ENCODE assay signal across 9 cellular contexts in the genomic region with DNA sequence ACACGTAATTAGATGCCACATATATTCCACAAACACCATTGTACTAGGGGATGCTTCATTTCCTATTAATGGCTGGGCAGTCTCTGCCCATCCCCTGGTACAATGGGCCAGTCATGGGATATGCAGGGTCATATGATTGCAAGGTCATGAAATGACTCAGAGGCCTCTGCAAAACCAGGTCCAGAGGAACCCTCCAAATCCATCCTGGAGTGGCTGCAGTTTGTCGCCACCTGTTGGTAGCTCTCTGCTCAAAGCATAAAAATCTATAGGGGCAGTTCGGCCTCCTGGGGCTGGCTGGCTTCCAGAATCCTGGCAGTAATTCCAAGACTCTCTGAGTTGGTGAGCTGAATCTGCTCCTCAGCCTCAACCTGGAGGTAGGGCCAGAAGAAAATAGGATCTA. TPM values are rescaled to one million over a fixed set of nuclear protein-coding genes. Genes with fewer than 3 reads are reported as not detected.
DNase-seq lines count a peak whose midpoint lies in the region; ATAC-seq and TF ChIP-seq lines count a peak whose summit lies in the region.
"Had no signal": no experiment of that assay in that cellular context is flagged by ENCODE, and none has a peak within 500 bp of the region (broad histone marks: within the 10 kb centered on the region; RNA-seq: fewer than 3 reads in every experiment).

No MANE protein-coding gene starts in this region.

- no peaks in the 10 kb centered on the region for H3K27me3 Mint-ChIP-seq in mesothelial cell of epicardium (ENCODE audit: low read depth)

- H3K4me1 Mint-ChIP-seq in mesothelial cell of epicardium = no peaks in the 10 kb centered on the region

- H3K4me3 ChIP-seq in lung (no peak overlapping the region), lower leg skin (ENCODE audit: low read depth, poor library complexity, severe bottlenecking) (no peak overlapping the region)

- TF ChIP-seq POLR2A in lower leg skin (IDR thresholded peaks at IDR 0.05) = no peak

- H3K4me3 Mint-ChIP-seq in mesothelial cell of epicardium = no peak overlapping the region

- H3K36me3 Mint-ChIP-seq in mesothelial cell of epicardium = no peaks in the 10 kb centered on the region

- H3K36me3 ChIP-seq in lung (ENCODE audit: control insufficient read depth in 2 of 2, insufficient read depth in 2 of 2, low read length in 2 of 2) = no peaks in the 10 kb centered on the region

- DNase-seq in ELF-1 (ENCODE audit: low read depth, low spot score) = peak; percentile 69
- peak; percentile 2 for DNase-seq in NCI-H226
- DNase-seq in activated effector memory CD4-positive, alpha-beta T cell treated with anti-CD3 and anti-CD28 coated beads, Interleukin-2, amount 50 U/mL, for 16 hours = peak; percentile 70
- peak; percentile 29 for DNase-seq in lung (ENCODE audit: low spot score)
- DNase-seq in mesothelial cell of epicardium (ENCODE audit: low spot score in 2 of 2, unreplicated experiment in 2 of 2) = no peak
- DNase-seq in NCI-H2171 treated with DMSO at 0.1 percent for 48 hours (lab: John Stamatoyannopoulos, UW) = no peak
- DNase-seq in OCI-M2 (lab: John Stamatoyannopoulos, UW; ENCODE audit: unreplicated experiment) = no peak
- DNase-seq in lower leg skin (ENCODE audit: low spot score in 2 of 2) = no peak

- H3K9me3 Mint-ChIP-seq in mesothelial cell of epicardium = peaks cover 14% of the 10 kb centered on the region

- 92 to 94% methylated on average over 3 of the region's 3 CpGs for WGBS in lung, 2 donors
- 86 to 89% methylated on average over 3 of the region's 3 CpGs for WGBS in lower leg skin, 2 donors

- no peak for ATAC-seq in lung (ENCODE audit: insufficient read depth, low FRiP score)

- H3K4me1 ChIP-seq in lung (ENCODE audit: control insufficient read depth in 2 of 2, insufficient read depth in 2 of 2, low read length in 2 of 2) = no peaks in the 10 kb centered on the region

- H3K27me3 ChIP-seq in lung (ENCODE audit: control insufficient read depth, insufficient read depth) = no peaks in the 10 kb centered on the region

- TF ChIP-seq CTCF in lung (IDR thresholded peaks at IDR 0.05; ENCODE audit: control extremely low read depth, extremely low read depth) (no peak), mesothelial cell of epicardium (IDR thresholded peaks at IDR 0.05; ENCODE audit: unreplicated experiment) (no peak), lower leg skin (IDR thresholded peaks at IDR 0.05) (no peak)

- no peak overlapping the region for H3K27ac ChIP-seq in lung (ENCODE audit: low read depth in 1 of 2, low read length in 1 of 2)
- H3K27ac ChIP-seq: epithelial cell of prostate had no signal

- peaks cover 0 to 4% of the 10 kb centered on the region in 2 donors for H3K9me3 ChIP-seq in lung (ENCODE audit: control insufficient read depth in 2 of 2, insufficient read depth in 1 of 2, low read length in 1 of 2)

- H3K27ac Mint-ChIP-seq in mesothelial cell of epicardium = no peak overlapping the region

- intact Hi-C loops in lower leg skin (cut with DNase I; ENCODE audit: low total_unique reads) = no loop called here

RNA-seq across cellular contexts. Expression of gene PUDP, which starts 22.9 kb away (rescaled TPM):
- total RNA-seq in lung = 10 to 100 TPM; 17.3 to 24.5 TPM
- polyA plus RNA-seq in lung = 10 to 100 TPM; 12.1 to 12.7 TPM
- 41.4 to 45.6 TPM (median 44.5 TPM) in 3 replicates for total RNA-seq in mesothelial cell of epicardium
- total RNA-seq in lower leg skin = 10 to 100 TPM in 1 of 4 donors, 1 to 10 TPM in 3; 5.7 to 10.7 (median 7.9) TPM

RNA-seq across cellular contexts. Expression of gene STS, which starts 23.4 kb away (rescaled TPM):
- total RNA-seq in lung (10 to 100 TPM; 10.6 to 16.7 TPM), mesothelial cell of epicardium (4.2 to 4.5 TPM (median 4.4 TPM) in 3 replicates), lower leg skin (10 to 100 TPM; 11.3 to 15.7 (median 12.8) TPM)
- 10 to 100 TPM in 1 of 2 donors, 1 to 10 TPM in 1; 5.1 to 11.2 TPM for polyA plus RNA-seq in lung

Comparison
In these comparisons a context has a peak if more than half of its experiments do, and no peak if none do; other contexts are left out.
1. DNase-seq: peak in ELF-1 (single experiment), NCI-H226 (single experiment), activated effector memory CD4-positive, alpha-beta T cell treated with anti-CD3 and anti-CD28 coated beads, Interleukin-2, amount 50 U/mL, for 16 hours (single experiment) and lung (single experiment); none in mesothelial cell of epicardium (0 of 2), NCI-H2171 treated with DMSO at 0.1 percent for 48 hours (single experiment), OCI-M2 (single experiment) and lower leg skin (0 of 2).